ENCODE assay signal across 22 cellular contexts in the genomic region with DNA sequence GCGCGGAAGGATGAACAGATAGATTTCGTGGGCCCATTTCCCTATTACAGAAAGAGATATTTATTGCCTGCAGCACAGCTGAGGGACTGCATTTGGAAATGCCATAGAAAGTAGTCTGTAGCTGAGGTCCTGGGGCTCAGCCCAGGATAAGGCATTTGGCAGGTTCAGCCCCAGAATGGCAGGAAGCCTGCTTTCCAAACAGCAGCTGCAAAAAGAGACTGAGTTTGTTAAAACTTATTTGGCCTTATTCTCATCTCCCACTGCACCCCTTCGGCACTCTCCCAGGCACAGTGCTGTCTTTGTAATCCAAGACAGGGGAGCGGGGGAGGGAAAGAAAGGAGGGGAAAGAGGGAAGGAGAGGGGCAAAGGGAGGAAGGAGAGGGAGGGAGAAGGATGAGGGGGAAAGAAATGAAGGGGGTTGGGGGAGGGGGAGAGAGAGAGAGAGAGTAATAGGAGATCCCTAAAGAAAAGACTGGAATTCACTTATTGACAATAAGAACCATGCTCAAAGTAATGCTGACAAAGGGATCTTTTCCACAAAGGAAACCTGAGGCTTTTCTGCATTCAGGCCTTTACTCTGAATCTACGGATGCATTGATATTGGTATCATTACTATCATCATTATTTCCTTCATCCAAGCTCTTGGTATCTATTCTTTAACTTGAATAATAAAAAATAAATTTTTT.
DNase-seq lines count a peak whose midpoint lies in the region; ATAC-seq and TF ChIP-seq lines count a peak whose summit lies in the region.
"Had no signal": no experiment of that assay in that cellular context is flagged by ENCODE, and none has a peak within 500 bp of the region (broad histone marks: within the 10 kb centered on the region; RNA-seq: fewer than 3 reads in every experiment).

No MANE protein-coding gene starts in this region.

- H4K20me1 ChIP-seq in GM23338 (replicated peaks; ENCODE audit: insufficient read depth): no peaks in the 10 kb centered on the region

- no peaks in the 10 kb centered on the region for H3F3A ChIP-seq in GM23338 (replicated peaks; ENCODE audit: low read depth)

- H3K9me2 ChIP-seq in GM23338 (ENCODE audit: insufficient read depth): no peaks in the 10 kb centered on the region

- peaks cover 74% of the 10 kb centered on the region for H3K9me3 Mint-ChIP-seq in GM23338
- no peaks in the 10 kb centered on the region for H3K9me3 Mint-ChIP-seq in activated CD8-positive, alpha-beta memory T cell treated with anti-CD3 and anti-CD28 coated beads, Interleukin-2, amount 10 ng/mL, durations not matched to agents 7 days and 5 days (ENCODE audit: low read depth)
- no peaks in the 10 kb centered on the region for H3K9me3 Mint-ChIP-seq in naive thymus-derived CD4-positive, alpha-beta T cell
- H3K9me3 Mint-ChIP-seq: activated T-cell treated with anti-CD3 and anti-CD28 coated beads, Interleukin-2, amount 50 U/mL, for 72 hours; CD4-positive, alpha-beta T cell had no signal

- no peak overlapping the region for H3K4me3 Mint-ChIP-seq in GM23338
- no peak overlapping the region for H3K4me3 Mint-ChIP-seq in activated CD8-positive, alpha-beta memory T cell treated with anti-CD3 and anti-CD28 coated beads, Interleukin-2, amount 10 ng/mL, durations not matched to agents 7 days and 5 days
- H3K4me3 Mint-ChIP-seq in naive thymus-derived CD4-positive, alpha-beta T cell: no peak overlapping the region
- H3K4me3 Mint-ChIP-seq: activated T-cell treated with anti-CD3 and anti-CD28 coated beads, Interleukin-2, amount 50 U/mL, for 72 hours; CD4-positive, alpha-beta T cell had no signal

- intact Hi-C loops in right cardiac atrium (cut with DNase I): no loop called here
- intact Hi-C loops in ovary (cut with DNase I): loop anchor here in 1 of 4 donors (5.0 kb wide), 1 partner anchor 1227 kb away; no protein-coding TSS in a partner anchor
- intact Hi-C loops in naive thymus-derived CD4-positive, alpha-beta T cell (cut with micrococcal nuclease): no loop called here

- peaks cover 4% of the 10 kb centered on the region; the same call in 1 of the 3 replicates for H3K36me3 Mint-ChIP-seq in GM23338 (ENCODE audit: low read depth)
- H3K36me3 Mint-ChIP-seq in activated CD8-positive, alpha-beta memory T cell treated with anti-CD3 and anti-CD28 coated beads, Interleukin-2, amount 10 ng/mL, durations not matched to agents 7 days and 5 days: no peaks in the 10 kb centered on the region
- no peaks in the 10 kb centered on the region for H3K36me3 Mint-ChIP-seq in naive thymus-derived CD4-positive, alpha-beta T cell

- H3K4me3 ChIP-seq in GM23338: no peak overlapping the region
- no peak overlapping the region for H3K4me3 ChIP-seq in right cardiac atrium (ENCODE audit: low read length)
- H3K4me3 ChIP-seq in ovary: no peak overlapping the region
- H3K4me3 ChIP-seq in naive thymus-derived CD4-positive, alpha-beta T cell (ENCODE audit: low read length): no peak overlapping the region
- H3K4me3 ChIP-seq: spleen, vagina had no signal

- peak; percentile 48 for DNase-seq in GM23338 (ENCODE audit: low spot score)
- DNase-seq in caudate nucleus (lab: John Stamatoyannopoulos, UW): peak in 46 of 61 donors; percentile 1 to 84 (median 29)
- peak; percentile 37 to 82 (median 82) for DNase-seq in right cardiac atrium
- DNase-seq in ovary: peak in 3 of 5 donors; percentile 19 to 36 (median 21)
- DNase-seq in mesenteric fat pad (ENCODE audit: low spot score): no peak
- DNase-seq in activated CD8-positive, alpha-beta memory T cell treated with anti-CD3 and anti-CD28 coated beads, Interleukin-2, amount 10 ng/mL, durations not matched to agents 7 days and 5 days: no peak
- no peak for DNase-seq in naive thymus-derived CD4-positive, alpha-beta T cell
- DNase-seq: activated CD8-positive, alpha-beta memory T cell treated with anti-CD3 and anti-CD28 coated beads for 24 hours; activated naive CD4-positive, alpha-beta T cell treated with anti-CD3 and anti-CD28 coated beads, Interleukin-2, amount 50 U/mL, for 16 hours; activated T-cell treated with anti-CD3 and anti-CD28 coated beads, Interleukin-2, amount 50 U/mL, for 72 hours; brain microvascular endothelial cell; CD4-positive, alpha-beta T cell; DMS53; foreskin keratinocyte; NCI-H187; spleen had no signal

- TF ChIP-seq POLR2A in ovary (IDR thresholded peaks at IDR 0.05): no peak

- CTCF ChIA-PET in activated CD8-positive, alpha-beta memory T cell treated with anti-CD3 and anti-CD28 coated beads, Interleukin-2, amount 10 ng/mL, durations not matched to agents 7 days and 5 days (lab: Charles Lee): no interaction called here
- CTCF ChIA-PET in naive thymus-derived CD4-positive, alpha-beta T cell (lab: Charles Lee): no interaction called here

- H3K4me1 Mint-ChIP-seq in GM23338: peaks cover 22% of the 10 kb centered on the region; the same call in 2 of the 3 replicates
- no peaks in the 10 kb centered on the region for H3K4me1 Mint-ChIP-seq in activated CD8-positive, alpha-beta memory T cell treated with anti-CD3 and anti-CD28 coated beads, Interleukin-2, amount 10 ng/mL, durations not matched to agents 7 days and 5 days
- no peaks in the 10 kb centered on the region for H3K4me1 Mint-ChIP-seq in naive thymus-derived CD4-positive, alpha-beta T cell

- ATAC-seq in GM23338: peak; percentile 36; the same call in 2 of the 3 replicates
- peak; percentile 44 to 91 for ATAC-seq in right cardiac atrium
- no peak for ATAC-seq in activated CD8-positive, alpha-beta memory T cell treated with anti-CD3 and anti-CD28 coated beads, Interleukin-2, amount 10 ng/mL, durations not matched to agents 7 days and 5 days
- ATAC-seq in HG02759 (IDR thresholded peaks at IDR 0.05; ENCODE audit: unreplicated experiment): no peak
- no peak for ATAC-seq in naive thymus-derived CD4-positive, alpha-beta T cell
- ATAC-seq: activated T-cell treated with anti-CD3 and anti-CD28 coated beads, Interleukin-2, amount 50 U/mL, for 72 hours; foreskin keratinocyte; Panc1; SK-N-SH treated with all-trans-retinoic acid at 6 μM for 48 hours had no signal

- H3K36me3 ChIP-seq in GM23338 (ENCODE audit: insufficient read depth): no peaks in the 10 kb centered on the region
- H3K36me3 ChIP-seq in ovary: no peaks in the 10 kb centered on the region
- H3K36me3 ChIP-seq in naive thymus-derived CD4-positive, alpha-beta T cell (ENCODE audit: control insufficient read depth in 2 of 3, insufficient read depth in 3 of 3, low read length in 3 of 3): no peaks in the 10 kb centered on the region
- H3K36me3 ChIP-seq: brain microvascular endothelial cell, spleen, vagina had no signal

- H3K27ac Mint-ChIP-seq in GM23338: no peak overlapping the region
- no peak overlapping the region for H3K27ac Mint-ChIP-seq in activated CD8-positive, alpha-beta memory T cell treated with anti-CD3 and anti-CD28 coated beads, Interleukin-2, amount 10 ng/mL, durations not matched to agents 7 days and 5 days
- no peak overlapping the region for H3K27ac Mint-ChIP-seq in naive thymus-derived CD4-positive, alpha-beta T cell
- H3K27ac Mint-ChIP-seq: activated T-cell treated with anti-CD3 and anti-CD28 coated beads, Interleukin-2, amount 50 U/mL, for 72 hours; CD4-positive, alpha-beta T cell; progenitor cell of endocrine pancreas had no signal

- H3K4me2 ChIP-seq in GM23338: peak overlapping the region; percentile 50

- POLR2A ChIA-PET in naive thymus-derived CD4-positive, alpha-beta T cell (lab: Charles Lee): no interaction called here

- peak overlapping the region; percentile 75; the same call in 1 of the 2 replicates for H3K27ac ChIP-seq in GM23338 (ENCODE audit: low read depth)
- peak overlapping the region; percentile 26 for H3K27ac ChIP-seq in caudate nucleus (ENCODE audit: low read depth, low read length)
- no peak overlapping the region for H3K27ac ChIP-seq in right cardiac atrium (ENCODE audit: low read length)
- no peak overlapping the region for H3K27ac ChIP-seq in ovary
- H3K27ac ChIP-seq in naive thymus-derived CD4-positive, alpha-beta T cell (ENCODE audit: low read depth, low read length): no peak overlapping the region
- H3K27ac ChIP-seq: brain microvascular endothelial cell, epithelial cell of prostate, foreskin keratinocyte, spleen, vagina had no signal

- peaks cover 38% of the 10 kb centered on the region for H3K4me1 ChIP-seq in GM23338 (ENCODE audit: insufficient read depth)
- H3K4me1 ChIP-seq in right cardiac atrium (ENCODE audit: control insufficient read depth, insufficient read depth, low read length): peaks cover 2% of the 10 kb centered on the region
- H3K4me1 ChIP-seq in ovary (ENCODE audit: insufficient read depth): no peaks in the 10 kb centered on the region
- no peaks in the 10 kb centered on the region for H3K4me1 ChIP-seq in naive thymus-derived CD4-positive, alpha-beta T cell (ENCODE audit: control insufficient read depth in 2 of 2, insufficient read depth in 2 of 2, low read length in 2 of 2)
- H3K4me1 ChIP-seq: foreskin keratinocyte, spleen, vagina had no signal

- no peaks in the 10 kb centered on the region for H3K79me2 ChIP-seq in GM23338 (replicated peaks; ENCODE audit: insufficient read depth)

- TF ChIP-seq CTCF in GM23338 (conservative IDR thresholded peaks at IDR 0.05; ENCODE audit: low read depth in 2 of 2) (no peak), ovary (IDR thresholded peaks at IDR 0.05) (no peak)

- H3K27me3 ChIP-seq in GM23338 (ENCODE audit: insufficient read depth): no peaks in the 10 kb centered on the region
- H3K27me3 ChIP-seq in right cardiac atrium (ENCODE audit: control insufficient read depth, insufficient read depth): no peaks in the 10 kb centered on the region
- no peaks in the 10 kb centered on the region for H3K27me3 ChIP-seq in ovary
- no peaks in the 10 kb centered on the region for H3K27me3 ChIP-seq in naive thymus-derived CD4-positive, alpha-beta T cell (ENCODE audit: control insufficient read depth in 2 of 2, insufficient read depth in 2 of 2, low read length in 2 of 2)
- H3K27me3 ChIP-seq: brain microvascular endothelial cell, foreskin keratinocyte, spleen, vagina had no signal

- TF ChIP-seq EP300 in ovary (IDR thresholded peaks at IDR 0.05): no peak

- H2AFZ ChIP-seq in GM23338: peak overlapping the region; percentile 74; the same call in 1 of the 2 replicates

- WGBS in right cardiac atrium: 33% methylated on average over 6 of the region's 6 CpGs
- 24 to 30% (median 30%) methylated on average over 6 of the region's 6 CpGs for WGBS in ovary, 3 donors

- peaks cover 3% of the 10 kb centered on the region for H3K27me3 Mint-ChIP-seq in GM23338 (ENCODE audit: insufficient read depth, low read depth, poor library complexity)
- H3K27me3 Mint-ChIP-seq in activated CD8-positive, alpha-beta memory T cell treated with anti-CD3 and anti-CD28 coated beads, Interleukin-2, amount 10 ng/mL, durations not matched to agents 7 days and 5 days: no peaks in the 10 kb centered on the region
- H3K27me3 Mint-ChIP-seq in naive thymus-derived CD4-positive, alpha-beta T cell: no peaks in the 10 kb centered on the region
- H3K27me3 Mint-ChIP-seq: CD4-positive, alpha-beta T cell; progenitor cell of endocrine pancreas had no signal

- H3K9me3 ChIP-seq in right cardiac atrium (ENCODE audit: control insufficient read depth, low read length): no peaks in the 10 kb centered on the region
- no peaks in the 10 kb centered on the region for H3K9me3 ChIP-seq in ovary
- H3K9me3 ChIP-seq in naive thymus-derived CD4-positive, alpha-beta T cell (ENCODE audit: control insufficient read depth in 2 of 3, low read length in 3 of 3): no peaks in the 10 kb centered on the region
- H3K9me3 ChIP-seq: spleen, vagina had no signal

TF ChIP-seq in GM23338, 12 proteins besides CTCF, POLR2A, EP300 and RAD21 (continues in another document):
- TF ChIP-seq ZNF331 (CRISPR knock-in tag; IDR thresholded peaks at IDR 0.05; ENCODE audit: low read depth): no peak

Comparison
In these comparisons a context has a peak if more than half of its experiments do, and no peak if none do; other contexts are left out.
1. ATAC-seq: peak in GM23338 (single experiment) and right cardiac atrium (2 of 2); none in activated CD8-positive, alpha-beta memory T cell treated with anti-CD3 and anti-CD28 coated beads, Interleukin-2, amount 10 ng/mL, durations not matched to agents 7 days and 5 days (single experiment), HG02759 (single experiment) and naive thymus-derived CD4-positive, alpha-beta T cell (single experiment).
2. DNase-seq: peak in GM23338 (single experiment), caudate nucleus (46 of 61), right cardiac atrium (3 of 3) and ovary (3 of 5); none in mesenteric fat pad (single experiment), activated CD8-positive, alpha-beta memory T cell treated with anti-CD3 and anti-CD28 coated beads, Interleukin-2, amount 10 ng/mL, durations not matched to agents 7 days and 5 days (single experiment) and naive thymus-derived CD4-positive, alpha-beta T cell (0 of 9).
3. H3K27ac ChIP-seq: peak in GM23338 (single experiment) and caudate nucleus (single experiment); none in right cardiac atrium (single experiment), ovary (0 of 2) and naive thymus-derived CD4-positive, alpha-beta T cell (single experiment).